Comparison of ENCODE assay signal across 21 cellular contexts in the genomic region with DNA sequence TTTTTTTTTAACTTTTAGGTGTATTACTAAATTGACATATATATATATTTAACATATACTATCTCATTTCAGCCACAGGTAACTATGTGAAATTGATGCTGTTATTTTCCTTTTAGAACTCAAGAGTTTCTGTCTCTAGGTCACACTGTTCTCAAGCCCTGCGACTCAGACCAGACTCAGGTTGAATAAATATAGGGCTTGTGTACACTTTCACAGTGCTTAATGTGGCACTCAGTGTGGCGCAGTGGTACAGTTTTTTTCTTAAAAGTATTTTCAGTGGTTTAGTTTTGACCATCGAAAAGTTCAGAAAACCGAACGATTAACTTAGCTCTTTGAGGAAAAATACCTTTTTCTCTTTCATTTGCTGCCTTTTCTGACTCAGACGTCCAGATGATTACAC. TPM values are rescaled to one million over a fixed set of nuclear protein-coding genes. Genes with fewer than 3 reads are reported as not detected.
DNase-seq lines count a peak whose midpoint lies in the region; ATAC-seq lines count a peak whose summit lies in the region.
"Had no signal": no experiment of that assay in that cellular context is flagged by ENCODE, and none has a peak within 500 bp of the region (broad histone marks: within the 10 kb centered on the region; RNA-seq: fewer than 3 reads in every experiment).

No MANE protein-coding gene starts in this region.

- no peak for DNase-seq in NCI-H446 treated with DMSO at 0.1 percent for 48 hours (lab: John Stamatoyannopoulos, UW)
- no peak for DNase-seq in naive thymus-derived CD8-positive, alpha-beta T cell
- DNase-seq in NOMO-1 treated with dmso at 0.1 percent for 144 hours (lab: John Stamatoyannopoulos, UW; ENCODE audit: unreplicated experiment): no peak
- no peak for DNase-seq in activated T-cell treated with anti-CD3 and anti-CD28 coated beads for 4 hours
- DNase-seq: 8988T; activated CD4-positive, alpha-beta T cell treated with anti-CD3 and anti-CD28 coated beads for 1 hour; activated CD8-positive, alpha-beta T cell treated with anti-CD3 and anti-CD28 coated beads, Interleukin-2, amount 10 ng/mL, durations not matched to agents 7 days and 5 days; activated effector memory CD4-positive, alpha-beta T cell treated with Interleukin-2 at 50 U/mL for 16 hours; activated naive CD8-positive, alpha-beta T cell treated with anti-CD3 and anti-CD28 coated beads, Interleukin-2, amount 10 ng/mL, durations not matched to agents 7 days and 5 days; CD4-positive, alpha-beta T cell; heart right ventricle; Kasumi-1; naive B cell; PC-3; stimulated activated CD4-positive, alpha-beta T cell treated with anti-CD3 and anti-CD28 coated beads, Interleukin-15, amount 100 ng/mL, for 24 hours had no signal

- no peak overlapping the region for H3K4me3 Mint-ChIP-seq in naive thymus-derived CD8-positive, alpha-beta T cell
- H3K4me3 Mint-ChIP-seq: activated CD8-positive, alpha-beta T cell treated with anti-CD3 and anti-CD28 coated beads, Interleukin-2, amount 10 ng/mL, durations not matched to agents 7 days and 5 days; activated naive CD8-positive, alpha-beta T cell treated with anti-CD3 and anti-CD28 coated beads, Interleukin-2, amount 10 ng/mL, durations not matched to agents 7 days and 5 days; CD4-positive, alpha-beta T cell; mesothelial cell of epicardium; naive B cell; stimulated activated naive CD8-positive, alpha-beta T cell treated with anti-CD3 and anti-CD28 coated beads, Interleukin-15, Interleukin-2, amounts not matched to agents 100 ng/mL and 50 ng/mL, for 24 hours had no signal

- POLR2A ChIA-PET in naive thymus-derived CD8-positive, alpha-beta T cell (lab: Charles Lee): no interaction called here

- H3K4me1 Mint-ChIP-seq in naive thymus-derived CD8-positive, alpha-beta T cell: peaks cover 0 to 3% (median 0%) of the 10 kb centered on the region in 4 donors
- H3K4me1 Mint-ChIP-seq: activated naive CD8-positive, alpha-beta T cell treated with anti-CD3 and anti-CD28 coated beads, Interleukin-2, amount 10 ng/mL, durations not matched to agents 7 days and 5 days; mesothelial cell of epicardium; naive B cell had no signal

- H3K9me3 Mint-ChIP-seq in naive thymus-derived CD8-positive, alpha-beta T cell: peaks cover 5 to 15% (median 10%) of the 10 kb centered on the region in 9 donors

- no peak overlapping the region for H3K27ac Mint-ChIP-seq in naive thymus-derived CD8-positive, alpha-beta T cell
- H3K27ac Mint-ChIP-seq: activated CD8-positive, alpha-beta T cell treated with anti-CD3 and anti-CD28 coated beads, Interleukin-2, amount 10 ng/mL, durations not matched to agents 7 days and 5 days; activated naive CD8-positive, alpha-beta T cell treated with anti-CD3 and anti-CD28 coated beads, Interleukin-2, amount 10 ng/mL, durations not matched to agents 7 days and 5 days; CD4-positive, alpha-beta T cell; mesothelial cell of epicardium; naive B cell; stimulated activated naive CD8-positive, alpha-beta T cell treated with anti-CD3 and anti-CD28 coated beads, Interleukin-15, Interleukin-2, amounts not matched to agents 100 ng/mL and 50 ng/mL, for 24 hours had no signal

- H3K27me3 Mint-ChIP-seq in naive thymus-derived CD8-positive, alpha-beta T cell: no peaks in the 10 kb centered on the region
- H3K27me3 Mint-ChIP-seq: activated naive CD8-positive, alpha-beta T cell treated with anti-CD3 and anti-CD28 coated beads, Interleukin-2, amount 10 ng/mL, durations not matched to agents 7 days and 5 days; CD4-positive, alpha-beta T cell; naive B cell; stimulated activated naive CD8-positive, alpha-beta T cell treated with anti-CD3 and anti-CD28 coated beads, Interleukin-15, Interleukin-2, amounts not matched to agents 100 ng/mL and 50 ng/mL, for 24 hours had no signal

- peaks cover 25 to 81% (median 70%) of the 10 kb centered on the region in 3 donors for H3K36me3 Mint-ChIP-seq in naive thymus-derived CD8-positive, alpha-beta T cell

- peak; percentile 58 for ATAC-seq in GM18502 (IDR thresholded peaks at IDR 0.05; ENCODE audit: poor library complexity, unreplicated experiment)
- peak; percentile 93 for ATAC-seq in GM19463 (IDR thresholded peaks at IDR 0.05; ENCODE audit: unreplicated experiment)
- ATAC-seq in HG02798 (IDR thresholded peaks at IDR 0.05; ENCODE audit: poor library complexity, unreplicated experiment): peak; percentile 97
- ATAC-seq in HG03139 (IDR thresholded peaks at IDR 0.05; ENCODE audit: unreplicated experiment): peak; percentile 67
- no peak for ATAC-seq in naive thymus-derived CD8-positive, alpha-beta T cell
- ATAC-seq: activated CD8-positive, alpha-beta T cell treated with anti-CD3 and anti-CD28 coated beads, Interleukin-2, amount 10 ng/mL, durations not matched to agents 7 days and 5 days; heart right ventricle; PC-3 had no signal

RNA-seq across cellular contexts. Expression of gene PACRGL, which starts 24.7 kb away (rescaled TPM):
- 10 to 100 TPM; 14.4 to 16.8 TPM for total RNA-seq in naive thymus-derived CD8-positive, alpha-beta T cell
- 1 to 10 TPM; 2.1 to 5.3 (median 4.4) TPM for polyA plus RNA-seq in naive thymus-derived CD8-positive, alpha-beta T cell

Comparison
In these comparisons a context has a peak if more than half of its experiments do, and no peak if none do; other contexts are left out.
1. ATAC-seq: peak in GM18502 (single experiment), GM19463 (single experiment), HG02798 (single experiment) and HG03139 (single experiment); none in naive thymus-derived CD8-positive, alpha-beta T cell (0 of 2).